Comparison of ENCODE assay signal across 8 cellular contexts in genomic region chr16:70381604-70382342, GRCh38. TPM values are rescaled to one million over a fixed set of nuclear protein-coding genes. Genes with fewer than 3 reads are reported as not detected.
DNase-seq lines count a peak whose midpoint lies in the region; ATAC-seq lines count a peak whose summit lies in the region.

No MANE protein-coding gene starts in this region.

- no peaks in the 10 kb centered on the region for H3K4me1 ChIP-seq in right cardiac atrium (ENCODE audit: control insufficient read depth, insufficient read depth, low read length)

- H3K36me3 Mint-ChIP-seq in activated CD4-positive, alpha-beta T cell treated with anti-CD3 and anti-CD28 coated beads, Interleukin-2, amount 10 ng/mL, durations not matched to agents 7 days and 5 days (ENCODE audit: low read depth): peaks cover 13% of the 10 kb centered on the region
- peaks cover 12% of the 10 kb centered on the region for H3K36me3 Mint-ChIP-seq in activated CD4-positive, alpha-beta memory T cell treated with anti-CD3 and anti-CD28 coated beads for 36 hours
- H3K36me3 Mint-ChIP-seq in stimulated activated memory B cell treated with anti-CD40 and anti-IgM and Interleukin-4, amounts not matched to agents 10 μg/mL and 1 μg/mL and 100 μg/mL, for 72 hours: peaks cover 14% of the 10 kb centered on the region

- ATAC-seq in right cardiac atrium (peak; percentile 5 to 15), HG03460 (IDR thresholded peaks at IDR 0.05; ENCODE audit: unreplicated experiment) (no peak)
- ATAC-seq in stimulated activated memory B cell treated with anti-CD40 and anti-IgM and Interleukin-4, amounts not matched to agents 10 μg/mL and 1 μg/mL and 100 μg/mL, for 72 hours: peak; percentile 28

- peak overlapping the region; percentile 96 for H3K4me3 Mint-ChIP-seq in activated CD4-positive, alpha-beta T cell treated with anti-CD3 and anti-CD28 coated beads, Interleukin-2, amount 10 ng/mL, durations not matched to agents 7 days and 5 days
- H3K4me3 Mint-ChIP-seq in activated CD4-positive, alpha-beta memory T cell treated with anti-CD3 and anti-CD28 coated beads for 36 hours: peak overlapping the region; percentile 90
- H3K4me3 Mint-ChIP-seq in stimulated activated memory B cell treated with anti-CD40 and anti-IgM and Interleukin-4, amounts not matched to agents 10 μg/mL and 1 μg/mL and 100 μg/mL, for 72 hours: peak overlapping the region; percentile 92

- no peak for DNase-seq in activated CD4-positive, alpha-beta T cell treated with anti-CD3 and anti-CD28 coated beads, Interleukin-2, amount 10 ng/mL, durations not matched to agents 7 days and 5 days
- no peak for DNase-seq in activated CD4-positive, alpha-beta T cell treated with anti-CD3 and anti-CD28 coated beads, Interleukin-2, amount 50 U/mL, for 1 hour
- no peak for DNase-seq in activated CD4-positive, alpha-beta memory T cell treated with anti-CD3 and anti-CD28 coated beads for 36 hours
- DNase-seq in right cardiac atrium (no peak), GF-D8 (lab: John Stamatoyannopoulos, UW) (no peak), NCI-H526 (lab: John Stamatoyannopoulos, UW) (no peak)

- H3K27me3 Mint-ChIP-seq in activated CD4-positive, alpha-beta T cell treated with anti-CD3 and anti-CD28 coated beads, Interleukin-2, amount 10 ng/mL, durations not matched to agents 7 days and 5 days: no peaks in the 10 kb centered on the region
- no peaks in the 10 kb centered on the region for H3K27me3 Mint-ChIP-seq in activated CD4-positive, alpha-beta memory T cell treated with anti-CD3 and anti-CD28 coated beads for 36 hours
- no peaks in the 10 kb centered on the region for H3K27me3 Mint-ChIP-seq in stimulated activated memory B cell treated with anti-CD40 and anti-IgM and Interleukin-4, amounts not matched to agents 10 μg/mL and 1 μg/mL and 100 μg/mL, for 72 hours

- H3K27me3 ChIP-seq in right cardiac atrium (ENCODE audit: control insufficient read depth, insufficient read depth): no peaks in the 10 kb centered on the region

- H3K9me3 Mint-ChIP-seq in activated CD4-positive, alpha-beta T cell treated with anti-CD3 and anti-CD28 coated beads, Interleukin-2, amount 10 ng/mL, durations not matched to agents 7 days and 5 days: no peaks in the 10 kb centered on the region
- no peaks in the 10 kb centered on the region for H3K9me3 Mint-ChIP-seq in activated CD4-positive, alpha-beta memory T cell treated with anti-CD3 and anti-CD28 coated beads for 36 hours
- no peaks in the 10 kb centered on the region for H3K9me3 Mint-ChIP-seq in stimulated activated memory B cell treated with anti-CD40 and anti-IgM and Interleukin-4, amounts not matched to agents 10 μg/mL and 1 μg/mL and 100 μg/mL, for 72 hours

- peak overlapping the region; percentile 29 for H3K4me3 ChIP-seq in right cardiac atrium (ENCODE audit: low read length)

- intact Hi-C loops in activated CD4-positive, alpha-beta memory T cell treated with anti-CD3 and anti-CD28 coated beads for 36 hours (cut with micrococcal nuclease): loop anchor here (1.0 to 5.0 kb wide), 8 partner anchors 23 to 196 kb away; partner anchors contain the start of genes COG4, DDX19A, FCSK and SF3B3
- intact Hi-C loops in right cardiac atrium (cut with DNase I): loop anchor here in 2 of 4 donors (10.0 kb wide), 1 partner anchor 53 kb away; the partner anchor contains the start of gene ST3GAL2 (in 2 of the 2)

- no peaks in the 10 kb centered on the region for H3K9me3 ChIP-seq in right cardiac atrium (ENCODE audit: control insufficient read depth, low read length)

- CTCF ChIA-PET in activated CD4-positive, alpha-beta T cell treated with anti-CD3 and anti-CD28 coated beads, Interleukin-2, amount 10 ng/mL, durations not matched to agents 7 days and 5 days (lab: Charles Lee): interaction anchor here (0.7 to 2.4 kb wide), 7 partner anchors 9 to 82 kb away, joined by 3 to 12 read pairs (median 3); no protein-coding TSS in a partner anchor
- CTCF ChIA-PET in activated CD4-positive, alpha-beta memory T cell treated with anti-CD3 and anti-CD28 coated beads for 36 hours (lab: Charles Lee): interaction anchor here (2.1 to 2.6 kb wide), 3 partner anchors 12 to 143 kb away, joined by 7 to 17 read pairs (median 10); no protein-coding TSS in a partner anchor

- POLR2A ChIA-PET in activated CD4-positive, alpha-beta T cell treated with anti-CD3 and anti-CD28 coated beads, Interleukin-2, amount 10 ng/mL, durations not matched to agents 7 days and 5 days (lab: Charles Lee): interaction anchor here (0.6 to 1.5 kb wide), 6 partner anchors 9 to 143 kb away, joined by 3 to 7 read pairs (median 5); partner anchors contain the start of gene COG4
- POLR2A ChIA-PET in activated CD4-positive, alpha-beta memory T cell treated with anti-CD3 and anti-CD28 coated beads for 36 hours (lab: Charles Lee): interaction anchor here (0.6 to 2.5 kb wide), 13 partner anchors 15 to 389 kb away, joined by 3 to 18 read pairs (median 6); partner anchors contain the start of genes AARS1, COG4, DDX19A and DDX19B

- WGBS in right cardiac atrium: 22% methylated on average over 47 of the region's 47 CpGs

- peak overlapping the region; percentile 37 for H3K27ac ChIP-seq in right cardiac atrium (ENCODE audit: low read length)

- H3K4me1 Mint-ChIP-seq in activated CD4-positive, alpha-beta T cell treated with anti-CD3 and anti-CD28 coated beads, Interleukin-2, amount 10 ng/mL, durations not matched to agents 7 days and 5 days: peaks cover 20% of the 10 kb centered on the region
- peaks cover 12% of the 10 kb centered on the region for H3K4me1 Mint-ChIP-seq in activated CD4-positive, alpha-beta memory T cell treated with anti-CD3 and anti-CD28 coated beads for 36 hours (ENCODE audit: low read depth)
- H3K4me1 Mint-ChIP-seq in stimulated activated memory B cell treated with anti-CD40 and anti-IgM and Interleukin-4, amounts not matched to agents 10 μg/mL and 1 μg/mL and 100 μg/mL, for 72 hours: peaks cover 13% of the 10 kb centered on the region

- peak overlapping the region; percentile 99 for H3K27ac Mint-ChIP-seq in activated CD4-positive, alpha-beta T cell treated with anti-CD3 and anti-CD28 coated beads, Interleukin-2, amount 10 ng/mL, durations not matched to agents 7 days and 5 days
- peak overlapping the region; percentile 91 for H3K27ac Mint-ChIP-seq in activated CD4-positive, alpha-beta memory T cell treated with anti-CD3 and anti-CD28 coated beads for 36 hours
- peak overlapping the region; percentile 89 for H3K27ac Mint-ChIP-seq in stimulated activated memory B cell treated with anti-CD40 and anti-IgM and Interleukin-4, amounts not matched to agents 10 μg/mL and 1 μg/mL and 100 μg/mL, for 72 hours

RNA-seq across cellular contexts. Expression of gene DDX19A, which starts 35.1 kb away (rescaled TPM):
- 10 to 100 TPM; 36.6 to 36.9 TPM for total RNA-seq in activated CD4-positive, alpha-beta T cell treated with anti-CD3 and anti-CD28 coated beads, Interleukin-2, amount 10 ng/mL, durations not matched to agents 7 days and 5 days
- 10 to 100 TPM; 34.8 to 39.3 TPM for total RNA-seq in activated CD4-positive, alpha-beta memory T cell treated with anti-CD3 and anti-CD28 coated beads for 36 hours
- 10 to 100 TPM; 23.0 to 26.2 (median 24.2) TPM for total RNA-seq in right cardiac atrium
- polyA plus RNA-seq in right cardiac atrium: 18.4 TPM

RNA-seq across cellular contexts. Expression of gene ST3GAL2, which starts 57.1 kb away (rescaled TPM):
- 10 to 100 TPM; 24.5 to 25.6 TPM for total RNA-seq in activated CD4-positive, alpha-beta T cell treated with anti-CD3 and anti-CD28 coated beads, Interleukin-2, amount 10 ng/mL, durations not matched to agents 7 days and 5 days
- total RNA-seq in activated CD4-positive, alpha-beta memory T cell treated with anti-CD3 and anti-CD28 coated beads for 36 hours: 10 to 100 TPM; 16.7 to 17.3 TPM
- total RNA-seq in right cardiac atrium: 10 to 100 TPM; 15.4 to 21.3 (median 19.9) TPM
- 13.3 TPM for polyA plus RNA-seq in right cardiac atrium
